10 cellular contexts compared by ENCODE assay signal in the genomic region with DNA sequence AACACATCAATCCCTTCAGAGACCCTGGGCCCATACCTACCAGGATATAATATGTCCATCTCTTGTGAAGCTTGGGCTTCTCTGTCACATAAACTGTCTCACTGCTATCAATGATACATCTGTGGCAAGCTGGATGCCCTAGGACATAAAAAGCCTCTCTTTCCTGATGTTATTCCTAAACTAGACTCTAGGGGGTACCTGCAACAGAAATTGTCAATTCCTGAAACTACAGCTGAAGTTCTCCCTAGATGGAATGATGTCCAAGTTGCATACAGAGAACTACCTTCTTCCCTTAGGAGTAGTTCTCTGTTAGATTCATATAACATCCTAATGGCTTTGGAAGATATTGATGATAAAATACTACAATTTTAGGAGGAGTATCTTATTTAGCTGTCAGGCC. TPM values are rescaled to one million over a fixed set of nuclear protein-coding genes. Genes with fewer than 3 reads are reported as not detected.
A peak's percentile ranks its signal among the peaks of the same experiment; 100 is the strongest.
DNase-seq lines count a peak whose midpoint lies in the region; ATAC-seq and TF ChIP-seq lines count a peak whose summit lies in the region.
"Had no signal": no experiment of that assay in that cellular context is flagged by ENCODE, and none has a peak within 500 bp of the region (broad histone marks: within the 10 kb centered on the region; RNA-seq: fewer than 3 reads in every experiment).

No MANE protein-coding gene starts in this region.

- POLR2A ChIA-PET in T-cell (lab: Charles Lee), result no interaction called here

- no peaks in the 10 kb centered on the region for H3K9me3 Mint-ChIP-seq in activated T-helper 2 cell treated with anti-CD3 and anti-CD28 coated beads, Interferon-gamma antibody, Interleukin-2, Interleukin-4, amounts not matched to agents 10 μg/mL and 5 μg/mL and 100 μg/mL, durations not matched to agents 14 hours and 24 hours and 36 hours
- peaks cover 0 to 4% (median 0%) of the 10 kb centered on the region in 3 donors for H3K9me3 Mint-ChIP-seq in T-cell

- no peaks in the 10 kb centered on the region for H3K9me3 ChIP-seq in thoracic aorta

- no peaks in the 10 kb centered on the region for H3K4me1 Mint-ChIP-seq in activated T-helper 2 cell treated with anti-CD3 and anti-CD28 coated beads, Interferon-gamma antibody, Interleukin-2, Interleukin-4, amounts not matched to agents 10 μg/mL and 5 μg/mL and 100 μg/mL, durations not matched to agents 14 hours and 24 hours and 36 hours (ENCODE audit: low read depth)
- no peaks in the 10 kb centered on the region for H3K4me1 Mint-ChIP-seq in T-cell

- H3K27ac ChIP-seq in thoracic aorta, result no peak overlapping the region

- peaks cover 3% of the 10 kb centered on the region for H3K36me3 ChIP-seq in thoracic aorta

- TF ChIP-seq CTCF in thoracic aorta (IDR thresholded peaks at IDR 0.05), result peak; percentile 34

- no peaks in the 10 kb centered on the region for H3K27me3 ChIP-seq in thoracic aorta (replicated peaks; ENCODE audit: insufficient read depth)

- DNase-seq in SIG-M5 treated with dmso at 0.1 percent for 504 hours (lab: John Stamatoyannopoulos, UW; ENCODE audit: unreplicated experiment) (peak; percentile 15), SIG-M5 (lab: John Stamatoyannopoulos, UW) (no peak), NAMALWA (ENCODE audit: low spot score) (peak; percentile 27), dermis microvascular lymphatic vessel endothelial cell (ENCODE audit: low read depth in 2 of 2) (peak; percentile 17 to 24), thoracic aorta (ENCODE audit: low spot score) (no peak), T-cell (no peak)
- no peak for DNase-seq in activated T-helper 2 cell treated with anti-CD3 and anti-CD28 coated beads, Interferon-gamma antibody, Interleukin-2, Interleukin-4, amounts not matched to agents 10 μg/mL and 5 μg/mL and 100 μg/mL, durations not matched to agents 14 hours and 24 hours and 36 hours (ENCODE audit: low spot score)
- DNase-seq: activated CD4-positive, CD25-positive, alpha-beta regulatory T cell treated with anti-CD3 and anti-CD28 coated beads, Interleukin-2, amount 50 U/mL, for 72 hours; DMS153 had no signal

- no peak overlapping the region for H3K4me3 ChIP-seq in thoracic aorta

- intact Hi-C loops in activated T-helper 2 cell treated with anti-CD3 and anti-CD28 coated beads, Interferon-gamma antibody, Interleukin-2, Interleukin-4, amounts not matched to agents 10 μg/mL and 5 μg/mL and 100 μg/mL, durations not matched to agents 14 hours and 24 hours and 36 hours (cut with micrococcal nuclease), result no loop called here

- peaks cover 0 to 2% of the 10 kb centered on the region in 2 donors for H3K4me1 ChIP-seq in thoracic aorta (ENCODE audit: control insufficient read depth in 1 of 2, low read depth in 2 of 2)

- CTCF ChIA-PET in T-cell (lab: Charles Lee), result no interaction called here

- no peaks in the 10 kb centered on the region for H3K27me3 Mint-ChIP-seq in activated T-helper 2 cell treated with anti-CD3 and anti-CD28 coated beads, Interferon-gamma antibody, Interleukin-2, Interleukin-4, amounts not matched to agents 10 μg/mL and 5 μg/mL and 100 μg/mL, durations not matched to agents 14 hours and 24 hours and 36 hours (ENCODE audit: low read depth)
- no peaks in the 10 kb centered on the region for H3K27me3 Mint-ChIP-seq in T-cell

- no peak for ATAC-seq in thoracic aorta (ENCODE audit: insufficient number of reproducible peaks, low FRiP score, low read depth)
- no peak for ATAC-seq in T-cell (replicated peaks in 1 of 4)
- no peak for ATAC-seq in GM21367 (IDR thresholded peaks at IDR 0.05; ENCODE audit: unreplicated experiment)

- H3K27ac Mint-ChIP-seq in activated T-helper 2 cell treated with anti-CD3 and anti-CD28 coated beads, Interferon-gamma antibody, Interleukin-2, Interleukin-4, amounts not matched to agents 10 μg/mL and 5 μg/mL and 100 μg/mL, durations not matched to agents 14 hours and 24 hours and 36 hours, result no peak overlapping the region
- no peak overlapping the region for H3K27ac Mint-ChIP-seq in T-cell

- no peak overlapping the region for H3K4me3 Mint-ChIP-seq in activated T-helper 2 cell treated with anti-CD3 and anti-CD28 coated beads, Interferon-gamma antibody, Interleukin-2, Interleukin-4, amounts not matched to agents 10 μg/mL and 5 μg/mL and 100 μg/mL, durations not matched to agents 14 hours and 24 hours and 36 hours (ENCODE audit: low read depth)
- no peak overlapping the region for H3K4me3 Mint-ChIP-seq in T-cell

- H3K36me3 Mint-ChIP-seq in activated T-helper 2 cell treated with anti-CD3 and anti-CD28 coated beads, Interferon-gamma antibody, Interleukin-2, Interleukin-4, amounts not matched to agents 10 μg/mL and 5 μg/mL and 100 μg/mL, durations not matched to agents 14 hours and 24 hours and 36 hours (ENCODE audit: low read depth), result no peaks in the 10 kb centered on the region
- H3K36me3 Mint-ChIP-seq in T-cell, result no peaks in the 10 kb centered on the region

RNA-seq across cellular contexts. Expression of a gene that starts 35.8 kb away (rescaled TPM):
- total RNA-seq in dermis microvascular lymphatic vessel endothelial cell, result 1.0 and 1.2 TPM in 2 replicates
- total RNA-seq in thoracic aorta, result 10 to 100 TPM; 53.5 to 85.4 TPM
- total RNA-seq in activated T-helper 2 cell treated with anti-CD3 and anti-CD28 coated beads, Interferon-gamma antibody, Interleukin-2, Interleukin-4, amounts not matched to agents 10 μg/mL and 5 μg/mL and 100 μg/mL, durations not matched to agents 14 hours and 24 hours and 36 hours, result not detected in 2 replicates
- total RNA-seq in T-cell, result not detected

Comparison
In these comparisons a context has a peak if more than half of its experiments do, and no peak if none do; other contexts are left out.
1. DNase-seq: peak in SIG-M5 treated with dmso at 0.1 percent for 504 hours (single experiment), NAMALWA (single experiment) and dermis microvascular lymphatic vessel endothelial cell (2 of 2); none in SIG-M5 (single experiment), thoracic aorta (single experiment), activated T-helper 2 cell treated with anti-CD3 and anti-CD28 coated beads, Interferon-gamma antibody, Interleukin-2, Interleukin-4, amounts not matched to agents 10 μg/mL and 5 μg/mL and 100 μg/mL, durations not matched to agents 14 hours and 24 hours and 36 hours (single experiment) and T-cell (0 of 34).
2. RNA of a gene that starts 35.8 kb away (total RNA-seq): 53.5 to 85.4 TPM in thoracic aorta; 1.0 to 1.2 TPM in dermis microvascular lymphatic vessel endothelial cell, not detected in activated T-helper 2 cell treated with anti-CD3 and anti-CD28 coated beads, Interferon-gamma antibody, Interleukin-2, Interleukin-4, amounts not matched to agents 10 μg/mL and 5 μg/mL and 100 μg/mL, durations not matched to agents 14 hours and 24 hours and 36 hours and not detected in T-cell; every median in the first group is over 10 times any median in the second.